Comparison of ENCODE assay signal across 25 cellular contexts in the genomic region with DNA sequence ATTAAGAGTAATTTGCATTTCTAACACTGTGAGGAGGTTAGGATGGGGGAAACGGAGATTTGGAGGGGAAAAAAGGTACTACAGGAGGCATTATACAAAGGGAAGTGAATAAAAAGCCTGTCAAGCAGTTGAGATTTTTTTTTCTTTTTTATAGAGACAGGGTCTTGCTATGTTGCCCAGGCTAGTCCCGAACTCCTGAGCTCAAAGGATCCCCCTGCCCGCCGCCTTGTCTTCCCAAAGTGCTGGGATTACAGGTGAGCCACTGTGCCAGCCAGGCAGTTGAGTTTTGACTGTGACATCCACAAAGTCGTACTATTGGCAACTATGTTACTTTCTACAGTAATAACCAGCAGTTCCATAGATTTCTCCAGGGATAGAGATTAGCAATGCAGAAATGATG. TPM values are rescaled to one million over a fixed set of nuclear protein-coding genes. Genes with fewer than 3 reads are reported as not detected.
DNase-seq lines count a peak whose midpoint lies in the region; ATAC-seq and TF ChIP-seq lines count a peak whose summit lies in the region.
"Had no signal": no experiment of that assay in that cellular context is flagged by ENCODE, and none has a peak within 500 bp of the region (broad histone marks: within the 10 kb centered on the region; RNA-seq: fewer than 3 reads in every experiment).

No MANE protein-coding gene starts in this region.

- peaks cover 3% of the 10 kb centered on the region for H3K36me3 ChIP-seq in CD4-positive, CD25-positive, alpha-beta regulatory T cell (ENCODE audit: control insufficient read depth, insufficient read depth, low read length)
- no peaks in the 10 kb centered on the region for H3K36me3 ChIP-seq in CD8-positive, alpha-beta memory T cell (ENCODE audit: insufficient read depth, low read length)
- peaks cover 9% of the 10 kb centered on the region for H3K36me3 ChIP-seq in OCI-LY1 (ENCODE audit: insufficient read depth, low read length)

- 0 out of 2 replicates have a peak, but pooled peaks cover 5% of the 10 kb centered on the region for H3F3A ChIP-seq in OCI-LY1 (ENCODE audit: insufficient read depth, low read length)

- no peak for ATAC-seq in CD4-positive, CD25-positive, alpha-beta regulatory T cell (ENCODE audit: low read depth in 2 of 2)
- ATAC-seq in central memory CD8-positive, alpha-beta T cell (replicated peaks; ENCODE audit: extremely low read depth, poor library complexity, severe bottlenecking), result no peak
- ATAC-seq in GM19023 (IDR thresholded peaks at IDR 0.05; ENCODE audit: unreplicated experiment), result no peak
- ATAC-seq: CD8-positive, alpha-beta T cell; HCT116 had no signal

- peaks cover 32 to 73% (median 51%) of the 10 kb centered on the region in 4 donors for H3K4me1 Mint-ChIP-seq in CD4-positive, CD25-positive, alpha-beta regulatory T cell
- peaks cover 53 to 73% (median 63%) of the 10 kb centered on the region in 3 donors for H3K4me1 Mint-ChIP-seq in CD8-positive, alpha-beta memory T cell
- peaks cover 50% of the 10 kb centered on the region for H3K4me1 Mint-ChIP-seq in central memory CD8-positive, alpha-beta T cell

- no peak for TF ChIP-seq CTCF in OCI-LY1 (IDR thresholded peaks at IDR 0.05; ENCODE audit: low read length)

- H4K20me1 ChIP-seq in OCI-LY1 (ENCODE audit: insufficient read depth, low read length), result no peaks in the 10 kb centered on the region

- POLR2A ChIA-PET in CD8-positive, alpha-beta memory T cell (lab: Charles Lee), result interaction anchor here (0.6 to 1.0 kb wide), 2 partner anchors 20 to 133 kb away, joined by 3 to 4 read pairs; no protein-coding TSS in a partner anchor

- peak overlapping the region; percentile 18; the same call in 1 of the 2 replicates for H3K4me2 ChIP-seq in OCI-LY1 (ENCODE audit: low read length)

- peaks cover 39% of the 10 kb centered on the region for H3K4me1 ChIP-seq in CD4-positive, CD25-positive, alpha-beta regulatory T cell (ENCODE audit: control insufficient read depth, insufficient read depth, low read length, poor library complexity, severe bottlenecking)
- peaks cover 48% of the 10 kb centered on the region for H3K4me1 ChIP-seq in CD8-positive, alpha-beta memory T cell (ENCODE audit: insufficient read depth, low read length)
- peaks cover 28% of the 10 kb centered on the region for H3K4me1 ChIP-seq in OCI-LY1 (ENCODE audit: insufficient read depth, low read length, severe bottlenecking)

- H3K79me2 ChIP-seq in OCI-LY1 (ENCODE audit: insufficient read depth, low read length), result peaks cover 19% of the 10 kb centered on the region

- H3K9ac ChIP-seq in OCI-LY1 (ENCODE audit: low read length), result no peak overlapping the region

- H3K27ac ChIP-seq in CD4-positive, CD25-positive, alpha-beta regulatory T cell (ENCODE audit: insufficient read depth, low read length, poor library complexity, severe bottlenecking), result no peak overlapping the region
- H3K27ac ChIP-seq in CD8-positive, alpha-beta memory T cell (ENCODE audit: low read depth, low read length), result no peak overlapping the region
- H3K27ac ChIP-seq in OCI-LY1 (ENCODE audit: low read depth, low read length, poor library complexity, severe bottlenecking), result no peak overlapping the region
- H3K27ac ChIP-seq: PC-9, RWPE1, SK-N-MC had no signal

- no peak for DNase-seq in CD4-positive, CD25-positive, alpha-beta regulatory T cell
- DNase-seq in CD8-positive, alpha-beta memory T cell, result no peak
- no peak for DNase-seq in central memory CD8-positive, alpha-beta T cell (ENCODE audit: low spot score in 2 of 2)
- DNase-seq in DMS79 treated with DMSO at 0.1 percent for 48 hours (lab: John Stamatoyannopoulos, UW) (no peak), dedifferentiated amniotic fluid mesenchymal stem cell (ENCODE audit: extremely low spot score) (no peak), NCI-H1417 treated with DMSO at 0.1 percent for 48 hours (lab: John Stamatoyannopoulos, UW) (no peak)
- DNase-seq: Calu3, DMS153, EL, GOT3, MG63, NCI-H1417, NCI-H187 treated with DMSO at 0.1 percent for 48 hours, NCI-H2107, NCI-H446 treated with DMSO at 0.1 percent for 48 hours, NCI-H526 treated with DMSO at 0.1 percent for 48 hours, SHP77 treated with DMSO at 0.1 percent for 48 hours, SW 1271 had no signal

- H2AFZ ChIP-seq in OCI-LY1 (ENCODE audit: low read length), result no peak overlapping the region
- H2AFZ ChIP-seq: PC-9 had no signal

- H3K27me3 Mint-ChIP-seq in CD4-positive, CD25-positive, alpha-beta regulatory T cell, result no peaks in the 10 kb centered on the region
- peaks cover 0 to 7% of the 10 kb centered on the region in 2 donors for H3K27me3 Mint-ChIP-seq in CD8-positive, alpha-beta memory T cell
- no peaks in the 10 kb centered on the region for H3K27me3 Mint-ChIP-seq in central memory CD8-positive, alpha-beta T cell

- no peak overlapping the region for H3K4me3 ChIP-seq in CD4-positive, CD25-positive, alpha-beta regulatory T cell (ENCODE audit: low read depth, low read length)
- H3K4me3 ChIP-seq in CD8-positive, alpha-beta memory T cell (ENCODE audit: low read length), result no peak overlapping the region
- peak overlapping the region; percentile 23 for H3K4me3 ChIP-seq in OCI-LY1 (ENCODE audit: low read depth, low read length, poor library complexity, severe bottlenecking)
- H3K4me3 ChIP-seq: MG63, PC-9, SK-N-MC had no signal

- no peaks in the 10 kb centered on the region for H3K9me3 ChIP-seq in CD4-positive, CD25-positive, alpha-beta regulatory T cell (ENCODE audit: control insufficient read depth in 2 of 2, low read length in 2 of 2)
- no peaks in the 10 kb centered on the region for H3K9me3 ChIP-seq in CD8-positive, alpha-beta memory T cell (ENCODE audit: low read length)
- H3K9me3 ChIP-seq in OCI-LY1 (ENCODE audit: low read length), result no peaks in the 10 kb centered on the region
- H3K9me3 ChIP-seq: MG63 had no signal

- CTCF ChIA-PET in CD8-positive, alpha-beta memory T cell (lab: Charles Lee), result interaction anchor here (0.6 kb wide), 1 partner anchor 296 kb away, joined by 3 read pairs; no protein-coding TSS in a partner anchor

- H3K36me3 Mint-ChIP-seq in CD4-positive, CD25-positive, alpha-beta regulatory T cell, result peaks cover 26% of the 10 kb centered on the region
- H3K36me3 Mint-ChIP-seq in CD8-positive, alpha-beta memory T cell, result peaks cover 2 to 16% (median 9%) of the 10 kb centered on the region in 3 donors
- peaks cover 22% of the 10 kb centered on the region for H3K36me3 Mint-ChIP-seq in central memory CD8-positive, alpha-beta T cell (ENCODE audit: insufficient read depth)

- no peaks in the 10 kb centered on the region for H3K9me2 ChIP-seq in OCI-LY1 (ENCODE audit: low read depth, low read length)

- peak overlapping the region in 3 of 4 donors; percentile 9 to 75 (median 67) for H3K4me3 Mint-ChIP-seq in CD4-positive, CD25-positive, alpha-beta regulatory T cell
- peak overlapping the region; percentile 12 to 82 (median 34) for H3K4me3 Mint-ChIP-seq in CD8-positive, alpha-beta memory T cell
- H3K4me3 Mint-ChIP-seq in central memory CD8-positive, alpha-beta T cell, result peak overlapping the region; percentile 1
- H3K4me3 Mint-ChIP-seq: CD8-positive, alpha-beta T cell had no signal

- H3K27ac Mint-ChIP-seq in CD4-positive, CD25-positive, alpha-beta regulatory T cell, result no peak overlapping the region
- peak overlapping the region in 4 of 8 donors; percentile 18 to 92 (median 40) for H3K27ac Mint-ChIP-seq in CD8-positive, alpha-beta memory T cell
- H3K27ac Mint-ChIP-seq in central memory CD8-positive, alpha-beta T cell (ENCODE audit: low read depth), result peak overlapping the region; percentile 5
- H3K27ac Mint-ChIP-seq: CD8-positive, alpha-beta T cell had no signal

- H3K27me3 ChIP-seq in CD4-positive, CD25-positive, alpha-beta regulatory T cell (ENCODE audit: control insufficient read depth, insufficient read depth, low read length), result no peaks in the 10 kb centered on the region
- H3K27me3 ChIP-seq in CD8-positive, alpha-beta memory T cell (ENCODE audit: insufficient read depth, low read length, poor library complexity, severe bottlenecking), result no peaks in the 10 kb centered on the region
- no peaks in the 10 kb centered on the region for H3K27me3 ChIP-seq in OCI-LY1 (ENCODE audit: insufficient read depth, low read length)
- H3K27me3 ChIP-seq: MG63 had no signal

- H3K9me3 Mint-ChIP-seq in CD4-positive, CD25-positive, alpha-beta regulatory T cell, result peaks cover 0 to 2% (median 0%) of the 10 kb centered on the region in 7 donors
- peaks cover 0 to 7% (median 2%) of the 10 kb centered on the region in 5 donors for H3K9me3 Mint-ChIP-seq in CD8-positive, alpha-beta memory T cell
- no peaks in the 10 kb centered on the region for H3K9me3 Mint-ChIP-seq in central memory CD8-positive, alpha-beta T cell
- H3K9me3 Mint-ChIP-seq: CD8-positive, alpha-beta T cell had no signal

RNA-seq across cellular contexts. Expression of a gene that starts 2.6 kb away (rescaled TPM):
- total RNA-seq in CD4-positive, CD25-positive, alpha-beta regulatory T cell, result 19.7 TPM
- polyA plus RNA-seq in CD4-positive, CD25-positive, alpha-beta regulatory T cell, result 10 to 100 TPM; 12.3 to 15.4 (median 13.4) TPM
- 10 to 100 TPM; 15.8 to 20.2 TPM for total RNA-seq in CD8-positive, alpha-beta memory T cell
- polyA plus RNA-seq in CD8-positive, alpha-beta memory T cell, result 9.5 TPM

Comparison
In these comparisons a context has a peak if more than half of its experiments do, and no peak if none do; other contexts are left out.
1. H3K4me3 Mint-ChIP-seq: peak in every context shown above with its lines; median percentile 67 in CD4-positive, CD25-positive, alpha-beta regulatory T cell; 34 in CD8-positive, alpha-beta memory T cell; 1 in central memory CD8-positive, alpha-beta T cell.